In genomic region chr10:92241158-92241500, GRCh38 we compare ENCODE assay signal across 8 cellular contexts. TPM values are rescaled to one million over a fixed set of nuclear protein-coding genes. Genes with fewer than 3 reads are reported as not detected.
DNase-seq lines count a peak whose midpoint lies in the region; ATAC-seq and TF ChIP-seq lines count a peak whose summit lies in the region.

No MANE protein-coding gene starts in this region.

- H3K9me3 Mint-ChIP-seq in nephron, result no peaks in the 10 kb centered on the region

- no peaks in the 10 kb centered on the region for H3K36me3 ChIP-seq in esophagus muscularis mucosa

- H3K27ac ChIP-seq in esophagus muscularis mucosa (replicated peaks in 1 of 4), result peak overlapping the region; percentile 89 to 93 (median 93)

- H3K4me3 Mint-ChIP-seq in nephron, result peak overlapping the region; percentile 86 to 93 (median 90)

- peak overlapping the region; percentile 75 to 94 (median 83) for H3K27ac Mint-ChIP-seq in nephron

- intact Hi-C loops in esophagus muscularis mucosa (cut with DNase I), result loop anchor here (2.0 kb wide), 2 partner anchors 50 to 154 kb away; partner anchors contain the start of genes CPEB3 and MARCHF5

- TF ChIP-seq POLR2A in esophagus muscularis mucosa (IDR thresholded peaks at IDR 0.05; ENCODE audit: low read depth), result no peak

- TF ChIP-seq CTCF in esophagus muscularis mucosa (IDR thresholded peaks at IDR 0.05), result no peak
- no peak for TF ChIP-seq CTCF in nephron (IDR thresholded peaks at IDR 0.05; ENCODE audit: unreplicated experiment in 3 of 3)

- in situ Hi-C loops in SK-MEL-5 (cut with HindIII; ENCODE audit: low pct_unique_long_range_greater_than_20kb, low sequenced_read_pairs), result no loop called here

- peak; percentile 36 for DNase-seq in DMS 273 (lab: John Stamatoyannopoulos, UW; ENCODE audit: unreplicated experiment)
- DNase-seq in DMS 273 treated with DMSO at 0.1 percent for 48 hours (lab: John Stamatoyannopoulos, UW), result no peak
- peak; percentile 56 for DNase-seq in SK-MEL-5 (ENCODE audit: low read depth, low spot score)
- no peak for DNase-seq in esophagus muscularis mucosa (ENCODE audit: extremely low spot score)
- DNase-seq in NCI-H187 treated with DMSO at 0.1 percent for 48 hours (lab: John Stamatoyannopoulos, UW), result no peak
- no peak for DNase-seq in NOMO-1 treated with DMSO at 0.1 percent for 48 hours (lab: John Stamatoyannopoulos, UW; ENCODE audit: unreplicated experiment)

- no peak for TF ChIP-seq EP300 in esophagus muscularis mucosa (IDR thresholded peaks at IDR 0.05)

- peaks cover 42% of the 10 kb centered on the region for H3K27me3 Mint-ChIP-seq in nephron (ENCODE audit: low read depth)

- peaks cover 4% of the 10 kb centered on the region for H3K36me3 Mint-ChIP-seq in nephron (ENCODE audit: low read depth)

- ATAC-seq in GM18870 (IDR thresholded peaks at IDR 0.05; ENCODE audit: unreplicated experiment), result no peak

- no peaks in the 10 kb centered on the region for H3K27me3 ChIP-seq in esophagus muscularis mucosa

- H3K4me1 Mint-ChIP-seq in nephron, result peaks cover 35% of the 10 kb centered on the region

- no peaks in the 10 kb centered on the region for H3K9me3 ChIP-seq in esophagus muscularis mucosa

- peaks cover 25 to 69% (median 59%) of the 10 kb centered on the region in 4 donors for H3K4me1 ChIP-seq in esophagus muscularis mucosa

- WGBS in esophagus muscularis mucosa, result 9% methylated on average over 9 of the region's 9 CpGs

- peak overlapping the region; percentile 72 to 83 (median 76) for H3K4me3 ChIP-seq in esophagus muscularis mucosa

RNA-seq across cellular contexts. Expression of gene CPEB3, which starts 49.7 kb away (rescaled TPM):
- total RNA-seq in SK-MEL-5 (2014; rRNA removed; shearing (Covaris generic)), result 0.29 and 0.58 TPM in 2 replicates
- polyA plus RNA-seq in SK-MEL-5 (2015; cell fraction: cytosol; rRNA removed), result 0.95 and 0.98 TPM in 2 replicates
- polyA plus RNA-seq in SK-MEL-5 (2015; cell fraction: nucleus; rRNA removed), result 1.3 and 1.6 TPM in 2 replicates
- total RNA-seq in esophagus muscularis mucosa, result 10 to 100 TPM in 2 of 4 donors, 1 to 10 TPM in 2; 6.8 to 11.0 (median 10.4) TPM

RNA-seq across cellular contexts. Expression of gene MARCHF5, which starts 49.8 kb away (rescaled TPM):
- total RNA-seq in SK-MEL-5 (2014; rRNA removed; shearing (Covaris generic)), result 5.2 and 6.7 TPM in 2 replicates
- polyA plus RNA-seq in SK-MEL-5 (2015; cell fraction: cytosol; rRNA removed), result 15.0 and 18.3 TPM in 2 replicates
- polyA plus RNA-seq in SK-MEL-5 (2015; cell fraction: nucleus; rRNA removed), result 23.6 and 36.1 TPM in 2 replicates
- total RNA-seq in esophagus muscularis mucosa, result 10 to 100 TPM; 12.3 to 18.5 (median 16.7) TPM

Comparison
In these comparisons a context has a peak if more than half of its experiments do, and no peak if none do; other contexts are left out.
1. DNase-seq: peak in DMS 273 (single experiment) and SK-MEL-5 (single experiment); none in DMS 273 treated with DMSO at 0.1 percent for 48 hours (single experiment), esophagus muscularis mucosa (single experiment), NCI-H187 treated with DMSO at 0.1 percent for 48 hours (single experiment) and NOMO-1 treated with DMSO at 0.1 percent for 48 hours (single experiment).